In the genomic region with DNA sequence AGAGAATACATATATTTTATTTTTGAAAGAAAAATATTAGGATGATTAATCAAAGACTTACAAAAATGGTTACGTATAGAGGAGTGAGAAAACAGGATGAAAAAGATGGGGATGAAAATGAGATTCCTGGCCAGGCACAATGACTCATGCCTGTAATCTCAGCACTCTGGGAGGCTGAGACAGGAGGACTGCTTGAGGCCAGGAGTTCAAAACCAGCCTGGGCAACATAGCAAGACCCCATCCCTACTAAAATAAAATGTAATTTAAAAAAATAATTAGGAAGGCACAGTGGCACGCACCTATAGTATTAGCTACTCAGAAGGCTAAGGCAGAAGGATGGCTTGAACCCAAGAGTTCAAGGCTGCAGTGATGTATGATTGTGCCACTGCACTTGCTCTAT, we compare ENCODE assay signal across 28 cellular contexts.
"Had no signal": no experiment of that assay in that cellular context is flagged by ENCODE, and none has a peak within 500 bp of the region (broad histone marks: within the 10 kb centered on the region; RNA-seq: fewer than 3 reads in every experiment).

No MANE protein-coding gene starts in this region.

- H3K9me3 ChIP-seq: colonic mucosa, esophagus squamous epithelium, gastroesophageal sphincter, heart left ventricle, left lung, lower lobe of right lung, mucosa of descending colon had no signal

- DNase-seq: colonic mucosa; cortex of kidney; effector CD8-positive, alpha-beta T cell; effector memory CD8-positive, alpha-beta T cell; endodermal cell; erythroblast; esophagus squamous epithelium; foreskin fibroblast; foreskin melanocyte; heart left ventricle; hypothalamus; immature natural killer cell; islet precursor cell; kidney; kidney glomerular epithelial cell; left cardiac atrium; left lung; left ventricle myocardium superior; lower lobe of right lung; mesenchymal stem cell; mucosa of descending colon; naive B cell had no signal

- H3K4me3 Mint-ChIP-seq: dendritic cell treated with granulocyte-macrophage colony-stimulating factor and Interleukin-4, amounts not matched to agents 40 ng/mL and 50 ng/mL, for 4 days; effector memory CD8-positive, alpha-beta T cell; endodermal cell; immature natural killer cell; mesothelial cell of epicardium had no signal

- H3K4me3 ChIP-seq: colonic mucosa, esophagus squamous epithelium, gastroesophageal sphincter, heart left ventricle, hepatocyte, left lung, lower lobe of right lung, mucosa of descending colon had no signal

- H3K9me3 Mint-ChIP-seq: effector memory CD8-positive, alpha-beta T cell; endodermal cell; immature natural killer cell; mesothelial cell of epicardium; naive B cell had no signal

- H3K27me3 ChIP-seq: colonic mucosa, esophagus squamous epithelium, gastroesophageal sphincter, heart left ventricle, hepatocyte, left lung had no signal

- H2AFZ ChIP-seq: hepatocyte had no signal

- H3K4me2 ChIP-seq: hepatocyte had no signal

- H3K4me1 ChIP-seq: colonic mucosa had no signal

- H3K36me3 ChIP-seq: colonic mucosa, esophagus squamous epithelium, heart left ventricle, left lung, lower lobe of right lung had no signal

- ATAC-seq: effector memory CD8-positive, alpha-beta T cell; esophagus mucosa; gastroesophageal sphincter; heart left ventricle; left cardiac atrium; left lung; left ventricle myocardium superior; lower lobe of right lung; mucosa of descending colon had no signal

- H3K27me3 Mint-ChIP-seq: dendritic cell treated with granulocyte-macrophage colony-stimulating factor and Interleukin-4, amounts not matched to agents 40 ng/mL and 50 ng/mL, for 4 days; effector memory CD8-positive, alpha-beta T cell; naive B cell had no signal

- H3K27ac ChIP-seq: colonic mucosa, epithelial cell of prostate, esophagus squamous epithelium, gastroesophageal sphincter, heart left ventricle, hepatocyte, left lung, lower lobe of right lung had no signal

- H3K36me3 Mint-ChIP-seq: immature natural killer cell, naive B cell had no signal

- H3K27ac Mint-ChIP-seq: dendritic cell treated with granulocyte-macrophage colony-stimulating factor and Interleukin-4, amounts not matched to agents 40 ng/mL and 50 ng/mL, for 4 days; effector memory CD8-positive, alpha-beta T cell; endodermal cell; immature natural killer cell; mesothelial cell of epicardium had no signal
